7 cellular contexts compared by ENCODE assay signal in genomic region chr2:68466361-68466777, GRCh38.
DNase-seq lines count a peak whose midpoint lies in the region; ATAC-seq lines count a peak whose summit lies in the region.

No MANE protein-coding gene starts in this region.

- ATAC-seq in GM18858 (IDR thresholded peaks at IDR 0.05; ENCODE audit: unreplicated experiment): no peak

- DNase-seq in HCEC 1CT (peak; percentile 52), SW480 (ENCODE audit: low spot score) (peak; percentile 47), amniotic epithelial cell (ENCODE audit: low read depth) (peak; percentile 73), inferior parietal cortex (ENCODE audit: extremely low spot score) (peak; percentile 39), NCI-H146 treated with DMSO at 0.1 percent for 48 hours (lab: John Stamatoyannopoulos, UW; ENCODE audit: unreplicated experiment) (no peak)
- DNase-seq in stimulated activated CD4-positive, alpha-beta T cell treated with anti-CD3 and anti-CD28 coated beads, Interleukin-2, amount 100 ng/mL, for 24 hours: peak; percentile 61 to 66
